In the genomic region with DNA sequence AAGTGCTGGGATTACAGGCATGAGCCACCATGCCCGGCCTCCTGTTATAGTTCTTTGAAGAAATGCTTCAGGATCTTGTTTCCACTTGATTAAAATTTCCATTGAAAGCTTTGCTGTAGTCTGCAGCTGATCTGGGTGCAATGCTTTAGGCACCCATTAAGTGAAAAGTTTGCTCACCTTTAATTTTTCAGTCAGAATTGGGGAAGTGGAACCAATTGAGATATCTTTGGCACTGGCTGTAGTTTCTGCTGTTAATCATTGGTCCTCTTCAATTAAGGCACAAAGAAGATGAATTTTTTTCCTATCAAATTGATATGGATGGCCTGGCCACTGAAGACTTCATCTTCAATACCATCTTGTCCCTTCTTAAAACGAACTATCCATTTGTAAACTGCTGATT, we compare ENCODE assay signal across 19 cellular contexts.
DNase-seq lines count a peak whose midpoint lies in the region; ATAC-seq, FAIRE-seq and TF ChIP-seq lines count a peak whose summit lies in the region.
"Had no signal": no experiment of that assay in that cellular context is flagged by ENCODE, and none has a peak within 500 bp of the region (broad histone marks: within the 10 kb centered on the region; RNA-seq: fewer than 3 reads in every experiment).

No MANE protein-coding gene starts in this region.

- peak; percentile 47 for FAIRE-seq in bronchial epithelial cell (lab: Jason Lieb, UNC)
- FAIRE-seq: RCC 7860 had no signal

- no peak for TF ChIP-seq CTCF in bronchial epithelial cell (IDR thresholded peaks at IDR 0.05; ENCODE audit: insufficient read depth, low read length, severe bottlenecking)

- H3K27me3 ChIP-seq in bronchial epithelial cell (ENCODE audit: control insufficient read depth, insufficient read depth, low read length) = no peaks in the 10 kb centered on the region

- no peak overlapping the region for H3K4me3 ChIP-seq in bronchial epithelial cell (ENCODE audit: low read depth, low read length)

- ATAC-seq in GM19043 (IDR thresholded peaks at IDR 0.05; ENCODE audit: low read depth, unreplicated experiment) (peak; percentile 60), GM21447 (IDR thresholded peaks at IDR 0.05; ENCODE audit: unreplicated experiment) (peak; percentile 54), HG03342 (IDR thresholded peaks at IDR 0.05; ENCODE audit: unreplicated experiment) (peak; percentile 48), GM18907 (IDR thresholded peaks at IDR 0.05; ENCODE audit: unreplicated experiment) (no peak)

- H3K36me3 ChIP-seq in bronchial epithelial cell (ENCODE audit: control insufficient read depth, insufficient read depth, low read length) = no peaks in the 10 kb centered on the region

- no peak for DNase-seq in bronchial epithelial cell (ENCODE audit: low read depth)
- no peak for DNase-seq in stimulated activated CD4-positive, alpha-beta T cell treated with anti-CD3 and anti-CD28 coated beads, Interleukin-2, amount 100 ng/mL, for 24 hours
- DNase-seq in HK-2 (ENCODE audit: unreplicated experiment) = no peak
- DNase-seq in NCI-H2029 treated with DMSO at 0.1 percent for 48 hours (lab: John Stamatoyannopoulos, UW) = no peak
- DNase-seq: AML-193, Caco-2, DMS153, GOT3, KBM-7, NCI-H1436 treated with DMSO at 0.1 percent for 48 hours, NCI-H2081 treated with DMSO at 0.1 percent for 48 hours, NCI-H510A, NCI-H774, SHP77 treated with DMSO at 0.1 percent for 48 hours had no signal
